ENCODE assay signal across 8 cellular contexts in the genomic region with DNA sequence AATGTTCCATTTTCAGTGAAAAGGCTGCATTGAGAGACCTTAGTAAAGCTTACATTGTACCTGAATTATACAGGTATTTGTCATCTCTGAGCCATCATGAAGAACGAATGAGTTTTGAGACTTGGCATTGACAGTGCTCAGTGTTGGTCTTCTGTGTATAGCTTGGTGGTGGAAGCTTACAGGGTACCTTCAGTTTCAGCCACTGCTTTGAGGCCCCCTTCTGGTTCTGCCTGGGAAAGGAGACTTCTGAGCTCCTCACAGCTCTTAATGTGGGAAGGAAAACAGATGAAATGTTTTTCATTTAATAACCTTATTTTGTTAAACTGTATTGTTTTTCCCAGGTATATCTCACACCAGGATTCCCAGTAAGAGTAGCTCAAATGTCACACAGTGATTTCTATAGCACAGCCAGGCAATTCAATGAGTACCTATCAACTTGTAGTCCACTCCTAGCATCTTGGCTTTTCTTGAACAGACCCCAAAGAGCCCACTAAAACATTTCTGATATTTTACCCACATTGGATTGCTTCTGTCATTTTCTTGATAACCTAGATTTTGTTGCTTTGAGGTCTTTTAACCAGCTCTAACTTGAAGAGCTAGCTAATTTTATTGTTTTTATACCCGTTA. TPM values are rescaled to one million over a fixed set of nuclear protein-coding genes. Genes with fewer than 3 reads are reported as not detected.
DNase-seq lines count a peak whose midpoint lies in the region; ATAC-seq and TF ChIP-seq lines count a peak whose summit lies in the region.

No MANE protein-coding gene starts in this region.

- 71 to 81% methylated on average over 2 of the region's 2 CpGs for WGBS in lower leg skin, 2 donors

- DNase-seq in activated CD8-positive, alpha-beta memory T cell treated with anti-CD3 and anti-CD28 coated beads, Interleukin-2, amount 50 U/mL, for 4 hours, result peak; percentile 33
- no peak for DNase-seq in activated CD8-positive, alpha-beta memory T cell treated with anti-CD3 and anti-CD28 coated beads, Interleukin-2, amount 50 U/mL, for 48 hours
- DNase-seq in SK-N-DZ (ENCODE audit: low spot score) (peak; percentile 33), dorsolateral prefrontal cortex (peak in 8 of 10 donors; percentile 45 to 74 (median 61)), lower leg skin (ENCODE audit: low spot score in 2 of 2) (no peak)
- DNase-seq in naive thymus-derived CD4-positive, alpha-beta T cell, result peak in 4 of 9 donors; percentile 14 to 34 (median 22)

- H3K27ac Mint-ChIP-seq in naive thymus-derived CD4-positive, alpha-beta T cell, result no peak overlapping the region

- H3K4me3 Mint-ChIP-seq in naive thymus-derived CD4-positive, alpha-beta T cell, result no peak overlapping the region

- no peaks in the 10 kb centered on the region for H3K36me3 ChIP-seq in naive thymus-derived CD4-positive, alpha-beta T cell (ENCODE audit: control insufficient read depth in 2 of 3, insufficient read depth in 3 of 3, low read length in 3 of 3)

- no peaks in the 10 kb centered on the region for H3K9me3 Mint-ChIP-seq in naive thymus-derived CD4-positive, alpha-beta T cell

- peaks cover 0 to 8% (median 0%) of the 10 kb centered on the region in 5 donors for H3K36me3 Mint-ChIP-seq in naive thymus-derived CD4-positive, alpha-beta T cell

- ATAC-seq in GM21447 (IDR thresholded peaks at IDR 0.05; ENCODE audit: unreplicated experiment), result peak; percentile 98
- peak; percentile 88 for ATAC-seq in HG03520 (IDR thresholded peaks at IDR 0.05; ENCODE audit: unreplicated experiment)
- ATAC-seq in naive thymus-derived CD4-positive, alpha-beta T cell, result peak; percentile 82

- POLR2A ChIA-PET in naive thymus-derived CD4-positive, alpha-beta T cell (lab: Charles Lee), result no interaction called here

- H3K4me1 Mint-ChIP-seq in naive thymus-derived CD4-positive, alpha-beta T cell, result peaks cover 0 to 16% (median 11%) of the 10 kb centered on the region in 7 donors

- H3K27me3 Mint-ChIP-seq in naive thymus-derived CD4-positive, alpha-beta T cell, result no peaks in the 10 kb centered on the region

- intact Hi-C loops in dorsolateral prefrontal cortex (cut with DNase I) (loop anchor here in 1 of 2 donors (2.0 kb wide), 1 partner anchor 74 kb away; no protein-coding TSS in a partner anchor), lower leg skin (cut with DNase I; ENCODE audit: low total_unique reads) (no loop called here)
- intact Hi-C loops in naive thymus-derived CD4-positive, alpha-beta T cell (cut with micrococcal nuclease), result loop anchor here (1.0 kb wide), 1 partner anchor 361 kb away; the partner anchor contains the start of gene ZBBX (in 2 of the 2)

- TF ChIP-seq CTCF in dorsolateral prefrontal cortex (IDR thresholded peaks at IDR 0.05 in 54 of 56, conservative IDR thresholded peaks at IDR 0.05 in 2 of 56; ENCODE audit: low read depth in 1 of 56, partially characterized antibody in 56 of 56) (peak in 53 of 56 donors; percentile 33 to 73 (median 57)), lower leg skin (IDR thresholded peaks at IDR 0.05) (no peak)

- H3K4me1 ChIP-seq in naive thymus-derived CD4-positive, alpha-beta T cell (ENCODE audit: control insufficient read depth in 2 of 2, insufficient read depth in 2 of 2, low read length in 2 of 2), result peaks cover 3 to 5% of the 10 kb centered on the region in 2 donors

- TF ChIP-seq POLR2A in lower leg skin (IDR thresholded peaks at IDR 0.05), result no peak

- peak overlapping the region in 55 of 59 donors; percentile 6 to 99 (median 78) for H3K27ac ChIP-seq in dorsolateral prefrontal cortex
- H3K27ac ChIP-seq in naive thymus-derived CD4-positive, alpha-beta T cell (ENCODE audit: low read depth, low read length), result no peak overlapping the region

- H3K27me3 ChIP-seq in dorsolateral prefrontal cortex, result no peaks in the 10 kb centered on the region
- no peaks in the 10 kb centered on the region for H3K27me3 ChIP-seq in naive thymus-derived CD4-positive, alpha-beta T cell (ENCODE audit: control insufficient read depth in 2 of 2, insufficient read depth in 2 of 2, low read length in 2 of 2)

- H3K9me3 ChIP-seq in naive thymus-derived CD4-positive, alpha-beta T cell (ENCODE audit: control insufficient read depth in 2 of 3, low read length in 3 of 3), result no peaks in the 10 kb centered on the region

- H3K4me3 ChIP-seq in dorsolateral prefrontal cortex (peak overlapping the region in 26 of 59 donors; percentile 1 to 96 (median 24)), lower leg skin (ENCODE audit: low read depth, poor library complexity, severe bottlenecking) (no peak overlapping the region)
- no peak overlapping the region for H3K4me3 ChIP-seq in naive thymus-derived CD4-positive, alpha-beta T cell (ENCODE audit: low read length)

- CTCF ChIA-PET in naive thymus-derived CD4-positive, alpha-beta T cell (lab: Charles Lee), result interaction anchor here (1.1 to 2.0 kb wide), 5 partner anchors 21 to 361 kb away, joined by 3 to 9 read pairs (median 3); partner anchors contain the start of gene ZBBX

RNA-seq across cellular contexts. Expression of gene SERPINI1, which starts 5.6 kb away (rescaled TPM):
- polyA plus RNA-seq in SK-N-DZ (2014; cell fraction: cytosol; rRNA removed), result 4.3 and 6.3 TPM in 2 replicates
- polyA plus RNA-seq in SK-N-DZ (2014; cell fraction: nucleus; rRNA removed), result 2.6 and 4.8 TPM in 2 replicates
- total RNA-seq in dorsolateral prefrontal cortex (100 to 1,000 TPM in 118 of 120 experiments, 10 to 100 TPM in 2; 59.0 to 596 (median 327) TPM), lower leg skin (1 to 10 TPM in 3 of 4 donors, under 1 TPM in 1; 0.42 to 6.2 (median 2.3) TPM)
- 1 to 10 TPM; 1.3 to 4.1 (median 3.5) TPM for total RNA-seq in naive thymus-derived CD4-positive, alpha-beta T cell
- 1 to 10 TPM; 5.9 to 6.8 TPM for polyA plus RNA-seq in naive thymus-derived CD4-positive, alpha-beta T cell

RNA-seq across cellular contexts. Expression of gene PDCD10, which starts 6.4 kb away (rescaled TPM):
- polyA plus RNA-seq in SK-N-DZ (2014; cell fraction: cytosol; rRNA removed), result 87.5 and 93.0 TPM in 2 replicates
- 57.4 and 57.8 TPM in 2 replicates for polyA plus RNA-seq in SK-N-DZ (2014; cell fraction: nucleus; rRNA removed)
- total RNA-seq in dorsolateral prefrontal cortex (10 to 100 TPM; 26.3 to 60.2 (median 45.6) TPM), lower leg skin (10 to 100 TPM; 39.6 to 63.5 (median 48.9) TPM)
- total RNA-seq in naive thymus-derived CD4-positive, alpha-beta T cell, result 10 to 100 TPM; 31.5 to 69.8 (median 45.0) TPM
- 10 to 100 TPM; 76.4 to 85.0 TPM for polyA plus RNA-seq in naive thymus-derived CD4-positive, alpha-beta T cell

Comparison
In these comparisons a context has a peak if more than half of its experiments do, and no peak if none do; other contexts are left out.
1. DNase-seq: peak in activated CD8-positive, alpha-beta memory T cell treated with anti-CD3 and anti-CD28 coated beads, Interleukin-2, amount 50 U/mL, for 4 hours (single experiment), SK-N-DZ (single experiment) and dorsolateral prefrontal cortex (8 of 10); none in activated CD8-positive, alpha-beta memory T cell treated with anti-CD3 and anti-CD28 coated beads, Interleukin-2, amount 50 U/mL, for 48 hours (single experiment) and lower leg skin (0 of 2).
2. CTCF ChIP-seq: peak in dorsolateral prefrontal cortex (53 of 56); none in lower leg skin (0 of 3).
3. RNA of gene SERPINI1, which starts 5.6 kb away (total RNA-seq): 59.0 to 596 TPM in dorsolateral prefrontal cortex; 1.3 to 4.1 TPM in naive thymus-derived CD4-positive, alpha-beta T cell and 0.42 to 6.2 TPM in lower leg skin; every median in the first group is over 4 times any median in the second.
4. Peak in every context shown above with its lines, with median percentiles within 50 percentile points of each other: ATAC-seq.